In genomic region chr9:76593011-76593347, GRCh38 we compare ENCODE assay signal across 1 cellular context.
TF ChIP-seq lines count a peak whose summit lies in the region.

No MANE protein-coding gene starts in this region.

TF ChIP-seq in H1, 55 proteins besides CTCF, POLR2A, EP300 and RAD21:
- TF ChIP-seq ATF2 (IDR thresholded peaks at IDR 0.05; ENCODE audit: low read length) (no peak), TEAD4 (IDR thresholded peaks at IDR 0.05; ENCODE audit: low read depth, low read length) (no peak), MAFK (IDR thresholded peaks at IDR 0.05; ENCODE audit: low read depth, low read length) (peak; percentile 50; the same call in 1 of the 2 replicates), USF2 (IDR thresholded peaks at IDR 0.05; ENCODE audit: low read length) (no peak)
